Comparison of ENCODE assay signal across 1 cellular context in the genomic region with DNA sequence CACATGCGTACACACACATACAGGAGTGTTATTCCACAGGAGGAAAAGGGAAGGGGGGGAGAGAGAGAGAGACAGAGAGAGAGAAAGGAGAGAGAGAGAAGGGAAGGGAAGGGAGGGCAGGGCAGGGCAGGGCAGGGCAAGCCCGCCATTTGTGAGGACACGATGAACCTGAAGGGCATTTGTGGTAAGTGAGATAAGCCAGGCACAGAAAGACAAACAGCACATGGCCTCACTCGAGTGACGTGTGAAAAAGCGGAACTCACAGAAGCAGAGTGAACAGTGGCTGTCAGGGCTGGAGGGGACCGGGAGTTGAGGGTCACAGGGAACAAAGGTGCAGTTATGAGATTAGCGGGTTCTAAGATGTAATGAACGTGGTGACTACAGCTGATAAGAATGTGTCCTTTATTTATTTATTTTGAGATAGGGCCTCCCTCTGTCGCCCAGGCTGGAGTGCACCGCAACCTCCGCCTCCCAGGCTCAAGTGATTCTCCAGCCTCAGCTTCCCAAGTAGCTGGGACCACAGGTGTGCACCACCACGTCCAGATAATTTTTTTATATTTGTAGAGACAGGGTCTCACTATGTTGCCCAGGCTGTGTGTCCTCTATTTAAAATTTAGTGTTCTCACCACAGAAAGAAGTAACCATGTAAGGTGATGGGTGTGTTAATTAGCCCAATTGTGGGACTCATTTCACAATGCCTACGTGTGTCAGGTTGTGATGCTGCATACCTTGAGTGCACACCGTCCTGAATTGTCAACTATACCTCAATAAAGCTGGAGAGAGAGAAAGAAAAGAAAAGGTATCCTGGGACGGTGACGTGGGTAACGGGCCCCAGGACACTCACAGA.
TF ChIP-seq lines count a peak whose summit lies in the region.

No MANE protein-coding gene starts in this region.

TF ChIP-seq in K562, 482 proteins besides CTCF, POLR2A, EP300 and RAD21 (continued from another document and continues in another):
- TF ChIP-seq, protein P1, sequence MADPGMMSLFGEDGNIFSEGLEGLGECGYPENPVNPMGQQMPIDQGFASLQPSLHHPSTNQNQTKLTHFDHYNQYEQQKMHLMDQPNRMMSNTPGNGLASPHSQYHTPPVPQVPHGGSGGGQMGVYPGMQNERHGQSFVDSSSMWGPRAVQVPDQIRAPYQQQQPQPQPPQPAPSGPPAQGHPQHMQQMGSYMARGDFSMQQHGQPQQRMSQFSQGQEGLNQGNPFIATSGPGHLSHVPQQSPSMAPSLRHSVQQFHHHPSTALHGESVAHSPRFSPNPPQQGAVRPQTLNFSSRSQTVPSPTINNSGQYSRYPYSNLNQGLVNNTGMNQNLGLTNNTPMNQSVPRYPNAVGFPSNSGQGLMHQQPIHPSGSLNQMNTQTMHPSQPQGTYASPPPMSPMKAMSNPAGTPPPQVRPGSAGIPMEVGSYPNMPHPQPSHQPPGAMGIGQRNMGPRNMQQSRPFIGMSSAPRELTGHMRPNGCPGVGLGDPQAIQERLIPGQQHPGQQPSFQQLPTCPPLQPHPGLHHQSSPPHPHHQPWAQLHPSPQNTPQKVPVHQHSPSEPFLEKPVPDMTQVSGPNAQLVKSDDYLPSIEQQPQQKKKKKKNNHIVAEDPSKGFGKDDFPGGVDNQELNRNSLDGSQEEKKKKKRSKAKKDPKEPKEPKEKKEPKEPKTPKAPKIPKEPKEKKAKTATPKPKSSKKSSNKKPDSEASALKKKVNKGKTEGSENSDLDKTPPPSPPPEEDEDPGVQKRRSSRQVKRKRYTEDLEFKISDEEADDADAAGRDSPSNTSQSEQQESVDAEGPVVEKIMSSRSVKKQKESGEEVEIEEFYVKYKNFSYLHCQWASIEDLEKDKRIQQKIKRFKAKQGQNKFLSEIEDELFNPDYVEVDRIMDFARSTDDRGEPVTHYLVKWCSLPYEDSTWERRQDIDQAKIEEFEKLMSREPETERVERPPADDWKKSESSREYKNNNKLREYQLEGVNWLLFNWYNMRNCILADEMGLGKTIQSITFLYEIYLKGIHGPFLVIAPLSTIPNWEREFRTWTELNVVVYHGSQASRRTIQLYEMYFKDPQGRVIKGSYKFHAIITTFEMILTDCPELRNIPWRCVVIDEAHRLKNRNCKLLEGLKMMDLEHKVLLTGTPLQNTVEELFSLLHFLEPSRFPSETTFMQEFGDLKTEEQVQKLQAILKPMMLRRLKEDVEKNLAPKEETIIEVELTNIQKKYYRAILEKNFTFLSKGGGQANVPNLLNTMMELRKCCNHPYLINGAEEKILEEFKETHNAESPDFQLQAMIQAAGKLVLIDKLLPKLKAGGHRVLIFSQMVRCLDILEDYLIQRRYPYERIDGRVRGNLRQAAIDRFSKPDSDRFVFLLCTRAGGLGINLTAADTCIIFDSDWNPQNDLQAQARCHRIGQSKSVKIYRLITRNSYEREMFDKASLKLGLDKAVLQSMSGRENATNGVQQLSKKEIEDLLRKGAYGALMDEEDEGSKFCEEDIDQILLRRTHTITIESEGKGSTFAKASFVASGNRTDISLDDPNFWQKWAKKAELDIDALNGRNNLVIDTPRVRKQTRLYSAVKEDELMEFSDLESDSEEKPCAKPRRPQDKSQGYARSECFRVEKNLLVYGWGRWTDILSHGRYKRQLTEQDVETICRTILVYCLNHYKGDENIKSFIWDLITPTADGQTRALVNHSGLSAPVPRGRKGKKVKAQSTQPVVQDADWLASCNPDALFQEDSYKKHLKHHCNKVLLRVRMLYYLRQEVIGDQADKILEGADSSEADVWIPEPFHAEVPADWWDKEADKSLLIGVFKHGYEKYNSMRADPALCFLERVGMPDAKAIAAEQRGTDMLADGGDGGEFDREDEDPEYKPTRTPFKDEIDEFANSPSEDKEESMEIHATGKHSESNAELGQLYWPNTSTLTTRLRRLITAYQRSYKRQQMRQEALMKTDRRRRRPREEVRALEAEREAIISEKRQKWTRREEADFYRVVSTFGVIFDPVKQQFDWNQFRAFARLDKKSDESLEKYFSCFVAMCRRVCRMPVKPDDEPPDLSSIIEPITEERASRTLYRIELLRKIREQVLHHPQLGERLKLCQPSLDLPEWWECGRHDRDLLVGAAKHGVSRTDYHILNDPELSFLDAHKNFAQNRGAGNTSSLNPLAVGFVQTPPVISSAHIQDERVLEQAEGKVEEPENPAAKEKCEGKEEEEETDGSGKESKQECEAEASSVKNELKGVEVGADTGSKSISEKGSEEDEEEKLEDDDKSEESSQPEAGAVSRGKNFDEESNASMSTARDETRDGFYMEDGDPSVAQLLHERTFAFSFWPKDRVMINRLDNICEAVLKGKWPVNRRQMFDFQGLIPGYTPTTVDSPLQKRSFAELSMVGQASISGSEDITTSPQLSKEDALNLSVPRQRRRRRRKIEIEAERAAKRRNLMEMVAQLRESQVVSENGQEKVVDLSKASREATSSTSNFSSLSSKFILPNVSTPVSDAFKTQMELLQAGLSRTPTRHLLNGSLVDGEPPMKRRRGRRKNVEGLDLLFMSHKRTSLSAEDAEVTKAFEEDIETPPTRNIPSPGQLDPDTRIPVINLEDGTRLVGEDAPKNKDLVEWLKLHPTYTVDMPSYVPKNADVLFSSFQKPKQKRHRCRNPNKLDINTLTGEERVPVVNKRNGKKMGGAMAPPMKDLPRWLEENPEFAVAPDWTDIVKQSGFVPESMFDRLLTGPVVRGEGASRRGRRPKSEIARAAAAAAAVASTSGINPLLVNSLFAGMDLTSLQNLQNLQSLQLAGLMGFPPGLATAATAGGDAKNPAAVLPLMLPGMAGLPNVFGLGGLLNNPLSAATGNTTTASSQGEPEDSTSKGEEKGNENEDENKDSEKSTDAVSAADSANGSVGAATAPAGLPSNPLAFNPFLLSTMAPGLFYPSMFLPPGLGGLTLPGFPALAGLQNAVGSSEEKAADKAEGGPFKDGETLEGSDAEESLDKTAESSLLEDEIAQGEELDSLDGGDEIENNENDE (IDR thresholded peaks at IDR 0.05; ENCODE audit: low read depth, low read length) = no peak
- TF ChIP-seq XRCC4 (IDR thresholded peaks at IDR 0.05; ENCODE audit: extremely low read depth, insufficient read depth, insufficient read length) (no peak), MCM7 (IDR thresholded peaks at IDR 0.05) (no peak; a peak in 1 of 4 replicates), ELF1 (tag; IDR thresholded peaks at IDR 0.05) (peak; percentile 83), ELF4 (CRISPR knock-in tag; IDR thresholded peaks at IDR 0.05) (no peak), HOXB6 (CRISPR knock-in tag; IDR thresholded peaks at IDR 0.05; ENCODE audit: borderline replicate concordance) (no peak), ZNF133 (CRISPR knock-in tag; IDR thresholded peaks at IDR 0.05) (no peak), BCL6 (CRISPR knock-in tag; IDR thresholded peaks at IDR 0.05) (no peak), FOXK1 (CRISPR knock-in tag; IDR thresholded peaks at IDR 0.05; ENCODE audit: borderline replicate concordance) (0 out of 2 replicates have a peak, but pooled peaks have one; percentile 50), ZNF146 (CRISPR knock-in tag; IDR thresholded peaks at IDR 0.05; ENCODE audit: unreplicated experiment) (no peak), HCFC1 (IDR thresholded peaks at IDR 0.05; ENCODE audit: low read depth, low read length) (no peak; the same call in 1 of the 2 replicates), DACH1 (IDR thresholded peaks at IDR 0.05; ENCODE audit: partially characterized antibody) (no peak), BMI1 (IDR thresholded peaks at IDR 0.05; ENCODE audit: low read length) (no peak), TAF7 (tag; IDR thresholded peaks at IDR 0.05) (no peak), MTA1 (IDR thresholded peaks at IDR 0.05; ENCODE audit: borderline replicate concordance) (peak; percentile 91), PHF21A (IDR thresholded peaks at IDR 0.05; ENCODE audit: borderline replicate concordance, low read depth) (no peak), RBM39 (optimal IDR thresholded peaks at IDR 0.05; ENCODE audit: low read depth, low read length) (no peak), ZNF584 (CRISPR knock-in tag; IDR thresholded peaks at IDR 0.05; ENCODE audit: low read depth) (no peak), ZC3H11A (IDR thresholded peaks at IDR 0.05; ENCODE audit: low read depth, low read length) (no peak), ZNF175 (CRISPR knock-in tag; IDR thresholded peaks at IDR 0.05; ENCODE audit: low read depth) (0 out of 2 replicates have a peak, but pooled peaks have one; percentile 65), ZNF174 (CRISPR knock-in tag; IDR thresholded peaks at IDR 0.05) (no peak), TRIM28 (IDR thresholded peaks at IDR 0.05) (0 out of 2 replicates have a peak, but pooled peaks have one; percentile 74), ZNF408 (CRISPR knock-in tag; IDR thresholded peaks at IDR 0.05; ENCODE audit: low read depth) (no peak), RBM14 (IDR thresholded peaks at IDR 0.05; ENCODE audit: borderline replicate concordance, insufficient read depth, low read depth, low read length) (no peak), ZNF274 (IDR thresholded peaks at IDR 0.05; ENCODE audit: borderline replicate concordance, low read depth, low read length) (peak; percentile 62; the same call in 1 of the 2 replicates)
- TF ChIP-seq, protein P2, sequence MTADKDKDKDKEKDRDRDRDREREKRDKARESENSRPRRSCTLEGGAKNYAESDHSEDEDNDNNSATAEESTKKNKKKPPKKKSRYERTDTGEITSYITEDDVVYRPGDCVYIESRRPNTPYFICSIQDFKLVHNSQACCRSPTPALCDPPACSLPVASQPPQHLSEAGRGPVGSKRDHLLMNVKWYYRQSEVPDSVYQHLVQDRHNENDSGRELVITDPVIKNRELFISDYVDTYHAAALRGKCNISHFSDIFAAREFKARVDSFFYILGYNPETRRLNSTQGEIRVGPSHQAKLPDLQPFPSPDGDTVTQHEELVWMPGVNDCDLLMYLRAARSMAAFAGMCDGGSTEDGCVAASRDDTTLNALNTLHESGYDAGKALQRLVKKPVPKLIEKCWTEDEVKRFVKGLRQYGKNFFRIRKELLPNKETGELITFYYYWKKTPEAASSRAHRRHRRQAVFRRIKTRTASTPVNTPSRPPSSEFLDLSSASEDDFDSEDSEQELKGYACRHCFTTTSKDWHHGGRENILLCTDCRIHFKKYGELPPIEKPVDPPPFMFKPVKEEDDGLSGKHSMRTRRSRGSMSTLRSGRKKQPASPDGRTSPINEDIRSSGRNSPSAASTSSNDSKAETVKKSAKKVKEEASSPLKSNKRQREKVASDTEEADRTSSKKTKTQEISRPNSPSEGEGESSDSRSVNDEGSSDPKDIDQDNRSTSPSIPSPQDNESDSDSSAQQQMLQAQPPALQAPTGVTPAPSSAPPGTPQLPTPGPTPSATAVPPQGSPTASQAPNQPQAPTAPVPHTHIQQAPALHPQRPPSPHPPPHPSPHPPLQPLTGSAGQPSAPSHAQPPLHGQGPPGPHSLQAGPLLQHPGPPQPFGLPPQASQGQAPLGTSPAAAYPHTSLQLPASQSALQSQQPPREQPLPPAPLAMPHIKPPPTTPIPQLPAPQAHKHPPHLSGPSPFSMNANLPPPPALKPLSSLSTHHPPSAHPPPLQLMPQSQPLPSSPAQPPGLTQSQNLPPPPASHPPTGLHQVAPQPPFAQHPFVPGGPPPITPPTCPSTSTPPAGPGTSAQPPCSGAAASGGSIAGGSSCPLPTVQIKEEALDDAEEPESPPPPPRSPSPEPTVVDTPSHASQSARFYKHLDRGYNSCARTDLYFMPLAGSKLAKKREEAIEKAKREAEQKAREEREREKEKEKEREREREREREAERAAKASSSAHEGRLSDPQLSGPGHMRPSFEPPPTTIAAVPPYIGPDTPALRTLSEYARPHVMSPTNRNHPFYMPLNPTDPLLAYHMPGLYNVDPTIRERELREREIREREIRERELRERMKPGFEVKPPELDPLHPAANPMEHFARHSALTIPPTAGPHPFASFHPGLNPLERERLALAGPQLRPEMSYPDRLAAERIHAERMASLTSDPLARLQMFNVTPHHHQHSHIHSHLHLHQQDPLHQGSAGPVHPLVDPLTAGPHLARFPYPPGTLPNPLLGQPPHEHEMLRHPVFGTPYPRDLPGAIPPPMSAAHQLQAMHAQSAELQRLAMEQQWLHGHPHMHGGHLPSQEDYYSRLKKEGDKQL (CRISPR knock-in tag; IDR thresholded peaks at IDR 0.05; ENCODE audit: borderline replicate concordance) = no peak
- TF ChIP-seq, protein P3, sequence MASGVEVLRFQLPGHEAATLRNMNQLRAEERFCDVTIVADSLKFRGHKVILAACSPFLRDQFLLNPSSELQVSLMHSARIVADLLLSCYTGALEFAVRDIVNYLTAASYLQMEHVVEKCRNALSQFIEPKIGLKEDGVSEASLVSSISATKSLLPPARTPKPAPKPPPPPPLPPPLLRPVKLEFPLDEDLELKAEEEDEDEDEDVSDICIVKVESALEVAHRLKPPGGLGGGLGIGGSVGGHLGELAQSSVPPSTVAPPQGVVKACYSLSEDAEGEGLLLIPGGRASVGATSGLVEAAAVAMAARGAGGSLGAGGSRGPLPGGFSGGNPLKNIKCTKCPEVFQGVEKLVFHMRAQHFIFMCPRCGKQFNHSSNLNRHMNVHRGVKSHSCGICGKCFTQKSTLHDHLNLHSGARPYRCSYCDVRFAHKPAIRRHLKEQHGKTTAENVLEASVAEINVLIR (CRISPR knock-in tag; IDR thresholded peaks at IDR 0.05) = peak; percentile 68
- TF ChIP-seq, protein P4, sequence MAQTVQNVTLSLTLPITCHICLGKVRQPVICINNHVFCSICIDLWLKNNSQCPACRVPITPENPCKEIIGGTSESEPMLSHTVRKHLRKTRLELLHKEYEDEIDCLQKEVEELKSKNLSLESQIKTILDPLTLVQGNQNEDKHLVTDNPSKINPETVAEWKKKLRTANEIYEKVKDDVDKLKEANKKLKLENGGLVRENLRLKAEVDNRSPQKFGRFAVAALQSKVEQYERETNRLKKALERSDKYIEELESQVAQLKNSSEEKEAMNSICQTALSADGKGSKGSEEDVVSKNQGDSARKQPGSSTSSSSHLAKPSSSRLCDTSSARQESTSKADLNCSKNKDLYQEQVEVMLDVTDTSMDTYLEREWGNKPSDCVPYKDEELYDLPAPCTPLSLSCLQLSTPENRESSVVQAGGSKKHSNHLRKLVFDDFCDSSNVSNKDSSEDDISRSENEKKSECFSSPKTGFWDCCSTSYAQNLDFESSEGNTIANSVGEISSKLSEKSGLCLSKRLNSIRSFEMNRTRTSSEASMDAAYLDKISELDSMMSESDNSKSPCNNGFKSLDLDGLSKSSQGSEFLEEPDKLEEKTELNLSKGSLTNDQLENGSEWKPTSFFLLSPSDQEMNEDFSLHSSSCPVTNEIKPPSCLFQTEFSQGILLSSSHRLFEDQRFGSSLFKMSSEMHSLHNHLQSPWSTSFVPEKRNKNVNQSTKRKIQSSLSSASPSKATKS (CRISPR knock-in tag; IDR thresholded peaks at IDR 0.05) = no peak
- TF ChIP-seq, protein P5, sequence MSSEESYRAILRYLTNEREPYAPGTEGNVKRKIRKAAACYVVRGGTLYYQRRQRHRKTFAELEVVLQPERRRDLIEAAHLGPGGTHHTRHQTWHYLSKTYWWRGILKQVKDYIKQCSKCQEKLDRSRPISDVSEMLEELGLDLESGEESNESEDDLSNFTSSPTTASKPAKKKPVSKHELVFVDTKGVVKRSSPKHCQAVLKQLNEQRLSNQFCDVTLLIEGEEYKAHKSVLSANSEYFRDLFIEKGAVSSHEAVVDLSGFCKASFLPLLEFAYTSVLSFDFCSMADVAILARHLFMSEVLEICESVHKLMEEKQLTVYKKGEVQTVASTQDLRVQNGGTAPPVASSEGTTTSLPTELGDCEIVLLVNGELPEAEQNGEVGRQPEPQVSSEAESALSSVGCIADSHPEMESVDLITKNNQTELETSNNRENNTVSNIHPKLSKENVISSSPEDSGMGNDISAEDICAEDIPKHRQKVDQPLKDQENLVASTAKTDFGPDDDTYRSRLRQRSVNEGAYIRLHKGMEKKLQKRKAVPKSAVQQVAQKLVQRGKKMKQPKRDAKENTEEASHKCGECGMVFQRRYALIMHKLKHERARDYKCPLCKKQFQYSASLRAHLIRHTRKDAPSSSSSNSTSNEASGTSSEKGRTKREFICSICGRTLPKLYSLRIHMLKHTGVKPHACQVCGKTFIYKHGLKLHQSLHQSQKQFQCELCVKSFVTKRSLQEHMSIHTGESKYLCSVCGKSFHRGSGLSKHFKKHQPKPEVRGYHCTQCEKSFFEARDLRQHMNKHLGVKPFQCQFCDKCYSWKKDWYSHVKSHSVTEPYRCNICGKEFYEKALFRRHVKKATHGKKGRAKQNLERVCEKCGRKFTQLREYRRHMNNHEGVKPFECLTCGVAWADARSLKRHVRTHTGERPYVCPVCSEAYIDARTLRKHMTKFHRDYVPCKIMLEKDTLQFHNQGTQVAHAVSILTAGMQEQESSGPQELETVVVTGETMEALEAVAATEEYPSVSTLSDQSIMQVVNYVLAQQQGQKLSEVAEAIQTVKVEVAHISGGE (CRISPR knock-in tag; IDR thresholded peaks at IDR 0.05) = peak in 1 of 3 experiments; percentile 73; a peak in 2 of 6 replicates
